8 cellular contexts compared by ENCODE assay signal in the genomic region with DNA sequence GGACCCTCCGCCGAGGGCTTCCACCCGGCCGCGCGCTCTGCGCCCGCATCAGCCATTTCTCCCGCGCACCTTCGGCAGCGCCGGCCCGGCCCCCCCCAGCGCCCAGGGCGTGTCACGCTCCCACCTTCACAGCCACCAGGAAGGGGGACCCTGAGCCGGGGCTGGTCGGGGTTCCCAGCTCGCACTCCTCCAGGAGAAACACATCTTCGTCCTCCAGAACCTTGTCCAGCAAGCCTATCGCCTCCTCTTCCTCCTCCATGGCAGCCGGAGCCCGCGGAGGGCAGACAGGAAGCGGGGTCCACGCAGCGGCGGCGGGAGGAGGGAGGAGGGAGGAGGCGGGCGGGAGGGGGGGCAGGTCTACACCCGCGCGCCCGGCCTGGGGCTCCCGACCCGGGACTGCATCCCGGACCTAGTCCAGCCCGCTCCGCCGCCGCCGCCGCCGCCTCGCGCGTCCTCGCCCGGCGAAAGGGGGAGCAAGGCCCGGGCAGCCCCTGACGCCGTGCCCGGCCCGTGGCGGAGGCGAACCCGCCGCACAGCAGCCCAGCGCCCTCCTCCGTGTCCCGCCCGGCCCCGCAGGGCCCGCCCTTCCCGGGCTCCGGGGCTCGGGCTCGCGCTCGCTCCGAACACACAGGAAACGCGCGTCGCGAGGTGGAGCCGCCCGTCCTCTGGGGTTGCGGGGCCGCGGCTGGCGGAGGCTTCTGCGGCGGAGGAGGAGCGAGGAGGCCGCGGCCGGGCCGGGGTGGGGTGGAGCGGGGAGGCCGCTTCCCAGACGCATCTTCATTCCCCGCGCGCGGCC.
DNase-seq lines count a peak whose midpoint lies in the region; ATAC-seq and TF ChIP-seq lines count a peak whose summit lies in the region.

No MANE protein-coding gene starts in this region.

- peak overlapping the region; percentile 81 for H3K4me3 Mint-ChIP-seq in activated naive CD8-positive, alpha-beta T cell treated with anti-CD3 and anti-CD28 coated beads, Interleukin-2, amount 50 U/mL, for 24 hours

- peak; percentile 22 to 26 for TF ChIP-seq POLR2A in gastrocnemius medialis (IDR thresholded peaks at IDR 0.05)

- no peaks in the 10 kb centered on the region for H3K9me3 Mint-ChIP-seq in activated naive CD8-positive, alpha-beta T cell treated with anti-CD3 and anti-CD28 coated beads, Interleukin-2, amount 50 U/mL, for 24 hours

- TF ChIP-seq CTCF in HFF-Myc (IDR thresholded peaks at IDR 0.05; ENCODE audit: low read depth, low read length, missing control alignments), result no peak
- TF ChIP-seq CTCF in right atrium auricular region (IDR thresholded peaks at IDR 0.05), result no peak
- no peak for TF ChIP-seq CTCF in gastrocnemius medialis (IDR thresholded peaks at IDR 0.05 in 4 of 5, conservative IDR thresholded peaks at IDR 0.05 in 1 of 5)

- H3K4me1 Mint-ChIP-seq in activated naive CD8-positive, alpha-beta T cell treated with anti-CD3 and anti-CD28 coated beads, Interleukin-2, amount 50 U/mL, for 24 hours, result peaks cover 37% of the 10 kb centered on the region

- peak overlapping the region; percentile 46 for H3K27ac Mint-ChIP-seq in activated naive CD8-positive, alpha-beta T cell treated with anti-CD3 and anti-CD28 coated beads, Interleukin-2, amount 50 U/mL, for 24 hours

- H3K27ac ChIP-seq in right atrium auricular region, result peak overlapping the region; percentile 95
- peak overlapping the region; percentile 71 to 88 (median 78) for H3K27ac ChIP-seq in gastrocnemius medialis

- H3K9me3 ChIP-seq in right atrium auricular region (no peaks in the 10 kb centered on the region), gastrocnemius medialis (no peaks in the 10 kb centered on the region)

- H3K4me3 ChIP-seq in HFF-Myc (replicated peaks; ENCODE audit: low read depth, low read length) (peak overlapping the region; percentile 57), right atrium auricular region (peak overlapping the region; percentile 66 to 69), gastrocnemius medialis (peak overlapping the region; percentile 64 to 73 (median 68))

- intact Hi-C loops in gastrocnemius medialis (cut with DNase I; ENCODE audit: low total_unique reads), result no loop called here

- H3K27me3 ChIP-seq in right atrium auricular region, result no peaks in the 10 kb centered on the region
- H3K27me3 ChIP-seq in gastrocnemius medialis, result no peaks in the 10 kb centered on the region

- no peaks in the 10 kb centered on the region for H3K27me3 Mint-ChIP-seq in activated naive CD8-positive, alpha-beta T cell treated with anti-CD3 and anti-CD28 coated beads, Interleukin-2, amount 50 U/mL, for 24 hours

- ATAC-seq in SK-N-SH treated with all-trans-retinoic acid at 6 μM for 48 hours (peak; percentile 18), gastrocnemius medialis (peak; percentile 40 to 54)
- peak; percentile 47 for ATAC-seq in activated naive CD8-positive, alpha-beta T cell treated with anti-CD3 and anti-CD28 coated beads, Interleukin-2, amount 50 U/mL, for 24 hours

- in situ Hi-C loops in gastrocnemius medialis (cut with MboI; ENCODE audit: low sequenced_read_pairs in 4 of 4), result no loop called here

- peak; percentile 64 for DNase-seq in COLO668 (lab: John Stamatoyannopoulos, UW; ENCODE audit: unreplicated experiment)
- no peak for DNase-seq in HFF-Myc (ENCODE audit: extremely low read depth, low read depth)
- DNase-seq in activated naive CD8-positive, alpha-beta T cell treated with anti-CD3 and anti-CD28 coated beads, Interleukin-2, amount 50 U/mL, for 24 hours, result peak; percentile 66
- no peak for DNase-seq in right atrium auricular region (ENCODE audit: low spot score)
- DNase-seq in gastrocnemius medialis, result peak in 1 of 2 donors; percentile 18
- DNase-seq in KG1 (lab: John Stamatoyannopoulos, UW), result no peak
- no peak for DNase-seq in middle frontal gyrus (ENCODE audit: extremely low spot score, low spot score)

- H3K36me3 ChIP-seq in right atrium auricular region (no peaks in the 10 kb centered on the region), gastrocnemius medialis (no peaks in the 10 kb centered on the region)

- H3K4me1 ChIP-seq in right atrium auricular region (peaks cover 0 to 77% of the 10 kb centered on the region in 2 donors), gastrocnemius medialis (peaks cover 39 to 70% of the 10 kb centered on the region in 2 donors)

- H3K36me3 Mint-ChIP-seq in activated naive CD8-positive, alpha-beta T cell treated with anti-CD3 and anti-CD28 coated beads, Interleukin-2, amount 50 U/mL, for 24 hours (ENCODE audit: low read depth), result no peaks in the 10 kb centered on the region

TF ChIP-seq in SK-N-SH treated with all-trans-retinoic acid at 6 μM for 48 hours, 23 proteins besides CTCF, POLR2A, EP300 and RAD21:
- TF ChIP-seq ZFP3 (CRISPR knock-in tag; IDR thresholded peaks at IDR 0.05), result peak; percentile 81
- TF ChIP-seq SNAI2 (CRISPR knock-in tag; IDR thresholded peaks at IDR 0.05), result no peak
TF ChIP-seq in SK-N-SH treated with all-trans-retinoic acid at 6 μM for 48 hours: peak in this region for 1.

Comparison
In these comparisons a context has a peak if more than half of its experiments do, and no peak if none do; other contexts are left out.
1. DNase-seq: peak in COLO668 (single experiment) and activated naive CD8-positive, alpha-beta T cell treated with anti-CD3 and anti-CD28 coated beads, Interleukin-2, amount 50 U/mL, for 24 hours (single experiment); none in HFF-Myc (single experiment), right atrium auricular region (single experiment), KG1 (single experiment) and middle frontal gyrus (single experiment).
2. Peak in every context shown above with its lines, with median percentiles within 50 percentile points of each other: H3K4me3 ChIP-seq and ATAC-seq.